In the genomic region with DNA sequence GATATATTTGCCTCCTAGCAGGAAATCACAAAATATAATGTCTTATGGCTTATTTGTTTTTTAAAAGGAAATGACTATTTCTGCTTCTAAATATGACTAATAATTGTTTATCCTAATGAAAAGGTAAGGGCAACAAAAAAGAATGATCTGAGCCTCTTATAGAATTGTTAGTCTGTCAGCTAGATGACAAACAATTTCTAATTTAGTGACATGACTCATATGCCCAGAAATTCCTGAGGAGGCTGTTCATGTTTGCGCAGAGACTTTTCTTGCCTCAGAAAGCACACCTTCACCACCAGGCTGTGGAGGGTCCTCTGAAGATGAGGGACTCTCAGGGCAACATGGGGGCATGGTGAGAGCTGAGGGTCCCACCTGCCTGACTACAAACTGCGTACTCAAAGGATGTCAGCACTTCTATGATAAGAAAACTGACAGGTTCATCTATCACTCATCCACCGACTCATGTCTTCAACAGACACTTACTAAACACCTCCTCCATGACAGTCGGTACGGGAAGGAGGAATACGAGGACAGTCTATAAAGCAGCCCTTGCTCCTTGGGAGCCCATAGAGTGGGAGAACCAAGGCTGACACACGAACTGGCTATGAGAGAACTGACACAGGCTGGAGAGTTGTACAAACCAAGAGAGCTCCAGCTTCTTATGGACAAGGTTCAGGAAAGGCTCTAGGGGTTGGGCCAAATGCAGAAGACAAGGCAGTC, we compare ENCODE assay signal across 16 cellular contexts.
DNase-seq lines count a peak whose midpoint lies in the region; ATAC-seq and TF ChIP-seq lines count a peak whose summit lies in the region.
"Had no signal": no experiment of that assay in that cellular context is flagged by ENCODE, and none has a peak within 500 bp of the region (broad histone marks: within the 10 kb centered on the region; RNA-seq: fewer than 3 reads in every experiment).

No MANE protein-coding gene starts in this region.

- no peaks in the 10 kb centered on the region for H3K27me3 ChIP-seq in RWPE2 (ENCODE audit: insufficient read depth, poor library complexity, severe bottlenecking)
- H3K27me3 ChIP-seq in H7 (ENCODE audit: control insufficient read depth, insufficient read depth, low read length) = no peaks in the 10 kb centered on the region

- H3K36me3 ChIP-seq in RWPE2 (ENCODE audit: low read depth) = no peaks in the 10 kb centered on the region
- no peaks in the 10 kb centered on the region for H3K36me3 ChIP-seq in H7 (replicated peaks; ENCODE audit: control insufficient read depth, insufficient read depth, low read length)

- H3K27ac ChIP-seq in RWPE2 (ENCODE audit: poor library complexity, severe bottlenecking) = no peak overlapping the region
- H3K27ac ChIP-seq: VCaP had no signal

- no peaks in the 10 kb centered on the region for H3K27me3 Mint-ChIP-seq in neural crest cell (ENCODE audit: low read depth)

- H3K36me3 Mint-ChIP-seq in neural crest cell (ENCODE audit: low read depth) = no peaks in the 10 kb centered on the region
- H3K36me3 Mint-ChIP-seq: CD8-positive, alpha-beta T cell; immature natural killer cell had no signal

- peak; percentile 69; the same call in 2 of the 3 replicates for ATAC-seq in RWPE2 (ENCODE audit: low read depth)
- ATAC-seq: CD8-positive, alpha-beta T cell; stimulated activated naive CD8-positive, alpha-beta T cell treated with anti-CD3 and anti-CD28 coated beads, Interleukin-15, Interleukin-2, amounts not matched to agents 100 U/mL and 50 U/mL, for 24 hours had no signal

- peaks cover 10% of the 10 kb centered on the region for H3K4me1 ChIP-seq in RWPE2 (ENCODE audit: insufficient read depth, poor library complexity, severe bottlenecking)

- no peak overlapping the region for H3K4me3 Mint-ChIP-seq in neural crest cell
- H3K4me3 Mint-ChIP-seq: CD8-positive, alpha-beta T cell; GM23338; immature natural killer cell had no signal

- peak; percentile 10 for DNase-seq in GM04503 (ENCODE audit: low read depth)
- DNase-seq in RWPE2 (ENCODE audit: low spot score) = no peak
- DNase-seq in fibroblast of pulmonary artery (ENCODE audit: low read depth) = peak; percentile 51
- DNase-seq in neural crest cell (ENCODE audit: low read depth, low spot score) = no peak
- no peak for DNase-seq in H7
- no peak for DNase-seq in G401 (ENCODE audit: low spot score)
- no peak for DNase-seq in stimulated activated CD4-positive, alpha-beta T cell treated with anti-CD3 and anti-CD28 coated beads, Interleukin-4, amount 100 ng/mL, for 24 hours
- DNase-seq in stimulated activated CD4-positive, alpha-beta T cell treated with anti-CD3 and anti-CD28 coated beads, Interleukin-12 subunit alpha, Interleukin-12 subunit beta, amount 100 ng/mL, for 4 hours = no peak
- DNase-seq: amniotic stem cell; CD8-positive, alpha-beta T cell; immature natural killer cell; NCI-H2171; stimulated activated CD4-positive, alpha-beta T cell treated with anti-CD3 and anti-CD28 coated beads, Interleukin-1b, Interleukin-23, amount 100 ng/mL, for 48 hours; stimulated activated naive CD8-positive, alpha-beta T cell treated with anti-CD3 and anti-CD28 coated beads, Interleukin-15, Interleukin-2, amounts not matched to agents 100 U/mL and 50 U/mL, for 24 hours had no signal

- in situ Hi-C loops in G401 (cut with HindIII; ENCODE audit: low sequenced_read_pairs) = no loop called here

- peaks cover 10% of the 10 kb centered on the region for H3K4me1 Mint-ChIP-seq in neural crest cell
- H3K4me1 Mint-ChIP-seq: GM23338, immature natural killer cell had no signal

- H3K4me3 ChIP-seq in RWPE2 (ENCODE audit: severe bottlenecking) = no peak overlapping the region
- no peak overlapping the region for H3K4me3 ChIP-seq in fibroblast of pulmonary artery (replicated peaks; ENCODE audit: low read depth, low read length)
- no peak overlapping the region for H3K4me3 ChIP-seq in H7 (ENCODE audit: insufficient read depth, low read depth, low read length)
- H3K4me3 ChIP-seq: GM23338 had no signal

- peak overlapping the region; percentile 57 for H3K27ac Mint-ChIP-seq in neural crest cell (ENCODE audit: unreplicated experiment)
- H3K27ac Mint-ChIP-seq: CD8-positive, alpha-beta T cell; GM23338; immature natural killer cell had no signal

- no peaks in the 10 kb centered on the region for H3K9me3 ChIP-seq in RWPE2 (ENCODE audit: severe bottlenecking)

- TF ChIP-seq CTCF in RWPE2 (IDR thresholded peaks at IDR 0.05; ENCODE audit: poor library complexity, severe bottlenecking) (no peak), fibroblast of pulmonary artery (IDR thresholded peaks at IDR 0.05; ENCODE audit: low read length, missing control alignments) (no peak), neural crest cell (conservative IDR thresholded peaks at IDR 0.05) (no peak)

- no peaks in the 10 kb centered on the region for H3K9me3 Mint-ChIP-seq in neural crest cell
- H3K9me3 Mint-ChIP-seq: CD8-positive, alpha-beta T cell; GM23338; immature natural killer cell had no signal

Comparison
In these comparisons a context has a peak if more than half of its experiments do, and no peak if none do; other contexts are left out.
1. DNase-seq: peak in GM04503 (single experiment) and fibroblast of pulmonary artery (single experiment); none in RWPE2 (single experiment), neural crest cell (single experiment), H7 (single experiment), G401 (single experiment), stimulated activated CD4-positive, alpha-beta T cell treated with anti-CD3 and anti-CD28 coated beads, Interleukin-4, amount 100 ng/mL, for 24 hours (single experiment) and stimulated activated CD4-positive, alpha-beta T cell treated with anti-CD3 and anti-CD28 coated beads, Interleukin-12 subunit alpha, Interleukin-12 subunit beta, amount 100 ng/mL, for 4 hours (single experiment).